10 cellular contexts compared by ENCODE assay signal in the genomic region with DNA sequence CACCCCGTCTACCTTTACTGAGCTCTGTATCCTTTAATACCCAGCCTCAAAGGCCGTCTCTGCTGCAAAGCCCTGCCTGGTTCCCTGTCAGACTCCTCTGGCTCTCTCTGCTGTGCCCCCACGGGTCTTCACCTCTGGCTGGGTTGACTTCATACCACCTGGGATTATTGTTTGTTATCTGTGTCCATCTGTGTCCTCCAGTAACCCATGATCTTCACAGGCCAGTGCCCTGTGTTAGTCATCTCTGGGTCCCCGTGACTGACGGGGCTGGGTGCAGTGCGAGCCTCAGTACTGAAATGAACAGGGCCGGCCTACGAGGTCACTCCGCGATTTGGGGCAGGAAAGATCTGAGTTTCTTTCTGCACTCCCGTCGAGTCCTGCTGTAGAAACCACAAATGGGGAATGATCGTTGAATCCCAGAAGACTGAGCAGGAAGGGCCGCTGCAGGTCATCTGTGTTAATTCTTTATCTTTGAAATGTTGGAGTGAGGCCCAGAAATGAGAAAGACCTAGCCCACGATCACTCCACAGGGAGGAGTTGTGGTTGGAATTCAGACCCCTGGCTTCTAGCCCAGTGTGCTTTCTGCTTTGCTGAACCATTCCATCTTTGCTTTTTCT. TPM values are rescaled to one million over a fixed set of nuclear protein-coding genes. Genes with fewer than 3 reads are reported as not detected.
DNase-seq lines count a peak whose midpoint lies in the region; ATAC-seq, FAIRE-seq and TF ChIP-seq lines count a peak whose summit lies in the region.
"Had no signal": no experiment of that assay in that cellular context is flagged by ENCODE, and none has a peak within 500 bp of the region (broad histone marks: within the 10 kb centered on the region; RNA-seq: fewer than 3 reads in every experiment).

No MANE protein-coding gene starts in this region.

- H3K9ac ChIP-seq in kidney (ENCODE audit: low read length in 2 of 2) = peak overlapping the region in 1 of 2 donors; percentile 29

- DNase-seq in DMS 273 (lab: John Stamatoyannopoulos, UW; ENCODE audit: unreplicated experiment) (peak; percentile 38), DMS 273 treated with DMSO at 0.1 percent for 48 hours (lab: John Stamatoyannopoulos, UW) (no peak), kidney (peak; percentile 92), tibial artery (peak; percentile 78 to 83), NOMO-1 treated with dmso at 0.1 percent for 144 hours (lab: John Stamatoyannopoulos, UW; ENCODE audit: unreplicated experiment) (no peak)
- DNase-seq: activated CD4-positive, CD25-positive, alpha-beta regulatory T cell had no signal

- intact Hi-C loops in kidney (cut with DNase I) = no loop called here
- intact Hi-C loops in tibial artery (cut with DNase I; ENCODE audit: low total_unique reads) = no loop called here

- TF ChIP-seq CTCF in kidney (IDR thresholded peaks at IDR 0.05; ENCODE audit: borderline replicate concordance, extremely low read depth, insufficient read depth) = no peak
- TF ChIP-seq CTCF in tibial artery (IDR thresholded peaks at IDR 0.05) = no peak

- H3K4me3 ChIP-seq in kidney (ENCODE audit: low read length in 2 of 2) = peak overlapping the region in 1 of 2 donors; percentile 30
- H3K4me3 ChIP-seq in tibial artery = peak overlapping the region in 1 of 2 donors; percentile 4

- H3K4me1 ChIP-seq in kidney (ENCODE audit: control insufficient read depth in 1 of 2, insufficient read depth in 1 of 2, low read depth in 1 of 2, low read length in 2 of 2) (peaks cover 19 to 34% of the 10 kb centered on the region in 2 donors), tibial artery (peaks cover 0 to 22% (median 15%) of the 10 kb centered on the region in 4 donors)

- 23 to 35% (median 27%) methylated on average over 15 of the region's 15 CpGs for WGBS in adipose tissue, 3 donors

- ATAC-seq in HG02970 (IDR thresholded peaks at IDR 0.05; ENCODE audit: low FRiP score, unreplicated experiment) (no peak), HG02759 (IDR thresholded peaks at IDR 0.05; ENCODE audit: unreplicated experiment) (no peak)

- H3K9me3 ChIP-seq in kidney (ENCODE audit: control insufficient read depth in 1 of 2, low read length in 2 of 2) = no peaks in the 10 kb centered on the region
- no peaks in the 10 kb centered on the region for H3K9me3 ChIP-seq in tibial artery

- no peaks in the 10 kb centered on the region for H3K27me3 ChIP-seq in tibial artery

- H3K27ac ChIP-seq in adipose tissue (ENCODE audit: low read depth, low read length) (peak overlapping the region; percentile 22), kidney (ENCODE audit: low read depth in 2 of 2, low read length in 2 of 2) (peak overlapping the region; percentile 75 to 84), tibial artery (no peak overlapping the region)
- H3K27ac ChIP-seq: 22Rv1 had no signal

- H3K36me3 ChIP-seq in kidney (ENCODE audit: control insufficient read depth in 1 of 2, insufficient read depth in 2 of 2, low read length in 2 of 2) (no peaks in the 10 kb centered on the region), tibial artery (no peaks in the 10 kb centered on the region)

- peak; percentile 85 for FAIRE-seq in kidney (lab: Jason Lieb, UNC)

RNA-seq across cellular contexts. Expression of a gene that starts 12.3 kb away (rescaled TPM):
- polyA plus RNA-seq in adipose tissue (10 to 100 TPM in 1 of 3 donors, 1 to 10 TPM in 2; 1.2 to 16.1 (median 2.7) TPM), kidney (ENCODE audit: insufficient read depth, low read depth, low replicate concordance) (5.9 TPM)
- total RNA-seq in kidney = 6.8 TPM

Comparison
In these comparisons a context has a peak if more than half of its experiments do, and no peak if none do; other contexts are left out.
1. DNase-seq: peak in DMS 273 (single experiment), kidney (single experiment) and tibial artery (2 of 2); none in DMS 273 treated with DMSO at 0.1 percent for 48 hours (single experiment) and NOMO-1 treated with dmso at 0.1 percent for 144 hours (single experiment).
2. H3K27ac ChIP-seq: peak in adipose tissue (single experiment) and kidney (2 of 2); none in tibial artery (0 of 2).